Comparison of ENCODE assay signal across 8 cellular contexts in genomic region chr11:83159901-83160865, GRCh38. TPM values are rescaled to one million over a fixed set of nuclear protein-coding genes. Genes with fewer than 3 reads are reported as not detected.
A peak's percentile ranks its signal among the peaks of the same experiment; 100 is the strongest.
DNase-seq lines count a peak whose midpoint lies in the region; ATAC-seq and TF ChIP-seq lines count a peak whose summit lies in the region.

No MANE protein-coding gene starts in this region.

- intact Hi-C loops in heart left ventricle (cut with DNase I), result loop anchor here (2.0 to 10.0 kb wide), 14 partner anchors 32 to 258 kb away; partner anchors contain the start of genes ANKRD42 (in 7 of the 10), DDIAS (in 4 of the 10), PRCP (in 4 of the 10) and RAB30 (in 4 of the 10)
- intact Hi-C loops in Right ventricle myocardium inferior (cut with DNase I), result loop anchor here (5.0 kb wide), 1 partner anchor 163 kb away; no protein-coding TSS in a partner anchor

- no peaks in the 10 kb centered on the region for H3K27me3 Mint-ChIP-seq in activated T-cell treated with anti-CD3 and anti-CD28 coated beads, Interleukin-2, amount 50 U/mL, for 72 hours (ENCODE audit: low read depth)
- no peaks in the 10 kb centered on the region for H3K27me3 Mint-ChIP-seq in stimulated activated memory B cell treated with anti-CD40 and anti-IgM and Interleukin-4, amounts not matched to agents 10 μg/mL and 1 μg/mL and 100 μg/mL, for 72 hours

- TF ChIP-seq POLR2A in heart left ventricle (IDR thresholded peaks at IDR 0.05), result no peak

- peak overlapping the region in 11 of 12 donors; percentile 76 to 98 (median 88) for H3K4me3 ChIP-seq in heart left ventricle

- peak overlapping the region; percentile 98 for H3K27ac Mint-ChIP-seq in activated T-cell treated with anti-CD3 and anti-CD28 coated beads, Interleukin-2, amount 50 U/mL, for 72 hours
- peak overlapping the region; percentile 96 for H3K27ac Mint-ChIP-seq in stimulated activated memory B cell treated with anti-CD40 and anti-IgM and Interleukin-4, amounts not matched to agents 10 μg/mL and 1 μg/mL and 100 μg/mL, for 72 hours

- peak overlapping the region; percentile 99 to 100 for H3K4me3 Mint-ChIP-seq in activated T-cell treated with anti-CD3 and anti-CD28 coated beads, Interleukin-2, amount 50 U/mL, for 72 hours
- peak overlapping the region; percentile 90 for H3K4me3 Mint-ChIP-seq in stimulated activated memory B cell treated with anti-CD40 and anti-IgM and Interleukin-4, amounts not matched to agents 10 μg/mL and 1 μg/mL and 100 μg/mL, for 72 hours

- DNase-seq in heart left ventricle (no peak), Right ventricle myocardium inferior (ENCODE audit: missing footprints) (no peak), hippocampal formation (lab: John Stamatoyannopoulos, UW) (peak; percentile 2 to 16), NCI-H2227 (lab: John Stamatoyannopoulos, UW; ENCODE audit: unreplicated experiment) (no peak), NCI-H524 (lab: John Stamatoyannopoulos, UW) (no peak)
- no peak for DNase-seq in activated T-cell treated with anti-CD3 and anti-CD28 coated beads, Interleukin-2, amount 50 U/mL, for 72 hours

- H3K4me1 ChIP-seq in heart left ventricle, result peaks cover 2 to 59% (median 42%) of the 10 kb centered on the region in 12 donors

- H3K36me3 ChIP-seq in heart left ventricle, result peaks cover 0 to 48% (median 21%) of the 10 kb centered on the region in 9 donors

- ATAC-seq in heart left ventricle, result no peak
- ATAC-seq in Right ventricle myocardium inferior, result no peak
- ATAC-seq in activated T-cell treated with anti-CD3 and anti-CD28 coated beads, Interleukin-2, amount 50 U/mL, for 72 hours (replicated peaks in 1 of 2), result no peak
- no peak for ATAC-seq in stimulated activated memory B cell treated with anti-CD40 and anti-IgM and Interleukin-4, amounts not matched to agents 10 μg/mL and 1 μg/mL and 100 μg/mL, for 72 hours
- ATAC-seq in HG02981 (IDR thresholded peaks at IDR 0.05; ENCODE audit: unreplicated experiment), result no peak

- H3K9me3 Mint-ChIP-seq in activated T-cell treated with anti-CD3 and anti-CD28 coated beads, Interleukin-2, amount 50 U/mL, for 72 hours, result no peaks in the 10 kb centered on the region
- H3K9me3 Mint-ChIP-seq in stimulated activated memory B cell treated with anti-CD40 and anti-IgM and Interleukin-4, amounts not matched to agents 10 μg/mL and 1 μg/mL and 100 μg/mL, for 72 hours, result no peaks in the 10 kb centered on the region

- TF ChIP-seq CTCF in heart left ventricle (IDR thresholded peaks at IDR 0.05), result no peak

- H3K9me3 ChIP-seq in heart left ventricle, result no peaks in the 10 kb centered on the region

- H3K4me1 Mint-ChIP-seq in activated T-cell treated with anti-CD3 and anti-CD28 coated beads, Interleukin-2, amount 50 U/mL, for 72 hours (ENCODE audit: low read depth), result peaks cover 50% of the 10 kb centered on the region
- peaks cover 39% of the 10 kb centered on the region for H3K4me1 Mint-ChIP-seq in stimulated activated memory B cell treated with anti-CD40 and anti-IgM and Interleukin-4, amounts not matched to agents 10 μg/mL and 1 μg/mL and 100 μg/mL, for 72 hours

- WGBS in heart left ventricle, 4 donors, result 19 to 29% (median 24%) methylated on average over 6 of the region's 6 CpGs

- peak overlapping the region in 6 of 12 donors; percentile 16 to 99 (median 99) for H3K27ac ChIP-seq in heart left ventricle

- no peaks in the 10 kb centered on the region for H3K27me3 ChIP-seq in heart left ventricle

- peaks cover 22 to 37% of the 10 kb centered on the region in 2 donors for H3K36me3 Mint-ChIP-seq in activated T-cell treated with anti-CD3 and anti-CD28 coated beads, Interleukin-2, amount 50 U/mL, for 72 hours (ENCODE audit: insufficient read depth in 2 of 2)
- peaks cover 38% of the 10 kb centered on the region for H3K36me3 Mint-ChIP-seq in stimulated activated memory B cell treated with anti-CD40 and anti-IgM and Interleukin-4, amounts not matched to agents 10 μg/mL and 1 μg/mL and 100 μg/mL, for 72 hours

RNA-seq across cellular contexts. Expression of gene PCF11, which starts 3.3 kb away (rescaled TPM):
- total RNA-seq in heart left ventricle, result 10 to 100 TPM; 20.0 to 35.7 (median 27.6) TPM
- polyA plus RNA-seq in heart left ventricle, result 10 to 100 TPM; 15.2 to 17.2 TPM
- total RNA-seq in Right ventricle myocardium inferior, result 24.5 TPM
- total RNA-seq in activated T-cell treated with anti-CD3 and anti-CD28 coated beads, Interleukin-2, amount 50 U/mL, for 72 hours, result 10 to 100 TPM; 79.5 to 85.6 TPM

RNA-seq across cellular contexts. Expression of gene ANKRD42, which starts 33.3 kb away (rescaled TPM):
- 1 to 10 TPM; 3.7 to 9.1 (median 6.0) TPM for total RNA-seq in heart left ventricle
- 1 to 10 TPM; 2.0 to 6.3 TPM for polyA plus RNA-seq in heart left ventricle
- total RNA-seq in Right ventricle myocardium inferior, result 4.7 TPM
- 1 to 10 TPM; 4.9 to 6.6 TPM for total RNA-seq in activated T-cell treated with anti-CD3 and anti-CD28 coated beads, Interleukin-2, amount 50 U/mL, for 72 hours

Comparison
In these comparisons a context has a peak if more than half of its experiments do, and no peak if none do; other contexts are left out.
1. DNase-seq: peak in hippocampal formation (2 of 2); none in heart left ventricle (0 of 5), Right ventricle myocardium inferior (single experiment), activated T-cell treated with anti-CD3 and anti-CD28 coated beads, Interleukin-2, amount 50 U/mL, for 72 hours (0 of 2), NCI-H2227 (single experiment) and NCI-H524 (0 of 2).